In genomic region chr3:140499114-140499757, GRCh38 we compare ENCODE assay signal across 7 cellular contexts.
DNase-seq lines count a peak whose midpoint lies in the region; ATAC-seq and TF ChIP-seq lines count a peak whose summit lies in the region.

No MANE protein-coding gene starts in this region.

- peaks cover 25% of the 10 kb centered on the region; the same call in 1 of the 2 replicates for H3K27me3 ChIP-seq in HCT116 (ENCODE audit: insufficient read depth, low read length)

- H3K4me1 Mint-ChIP-seq in progenitor cell of endocrine pancreas (ENCODE audit: low read depth) (no peaks in the 10 kb centered on the region), endothelial cell (ENCODE audit: unreplicated experiment) (no peaks in the 10 kb centered on the region)
- H3K4me1 Mint-ChIP-seq in T-helper 2 cell treated with Interferon-gamma antibody and Interleukin-4, amounts not matched to agents 5 μg/mL and 100 μg/mL, for 36 hours (ENCODE audit: low read depth): no peaks in the 10 kb centered on the region
- no peaks in the 10 kb centered on the region for H3K4me1 Mint-ChIP-seq in activated CD4-positive, alpha-beta memory T cell treated with anti-CD3 and anti-CD28 coated beads, Interleukin-2, amount 10 ng/mL, durations not matched to agents 7 days and 5 days

- H3K4me3 ChIP-seq in HCT116 (replicated peaks in 1 of 2; ENCODE audit: low read depth in 1 of 2, low read length in 2 of 2): no peak overlapping the region
- no peak overlapping the region for H3K4me3 ChIP-seq in epithelial cell of esophagus (ENCODE audit: low read length)

- H2AFZ ChIP-seq in HCT116 (ENCODE audit: low read depth, low read length, poor library complexity, severe bottlenecking): no peak overlapping the region

- no peak overlapping the region for H3K27ac ChIP-seq in HCT116 (ENCODE audit: low read depth, low read length)

- no peaks in the 10 kb centered on the region for H4K20me1 ChIP-seq in HCT116 (ENCODE audit: insufficient read depth)

- H3K4me2 ChIP-seq in HCT116 (ENCODE audit: low read length): no peak overlapping the region

- POLR2A ChIA-PET in HCT116 (lab: Charles Lee): no interaction called here
- POLR2A ChIA-PET in activated CD4-positive, alpha-beta memory T cell treated with anti-CD3 and anti-CD28 coated beads, Interleukin-2, amount 10 ng/mL, durations not matched to agents 7 days and 5 days (lab: Charles Lee): no interaction called here

- no peak for TF ChIP-seq POLR2A in HCT116 (IDR thresholded peaks at IDR 0.05; ENCODE audit: borderline replicate concordance, extremely low read depth, insufficient read depth, insufficient read length)

- H3K27ac Mint-ChIP-seq in progenitor cell of endocrine pancreas: no peak overlapping the region
- H3K27ac Mint-ChIP-seq in T-helper 2 cell treated with Interferon-gamma antibody and Interleukin-4, amounts not matched to agents 5 μg/mL and 100 μg/mL, for 36 hours: no peak overlapping the region
- H3K27ac Mint-ChIP-seq in activated CD4-positive, alpha-beta memory T cell treated with anti-CD3 and anti-CD28 coated beads, Interleukin-2, amount 10 ng/mL, durations not matched to agents 7 days and 5 days: no peak overlapping the region
- no peak overlapping the region for H3K27ac Mint-ChIP-seq in endothelial cell (ENCODE audit: unreplicated experiment)

- H3K27me3 Mint-ChIP-seq in progenitor cell of endocrine pancreas (peaks cover 7% of the 10 kb centered on the region), endothelial cell (ENCODE audit: unreplicated experiment) (no peaks in the 10 kb centered on the region)
- no peaks in the 10 kb centered on the region for H3K27me3 Mint-ChIP-seq in T-helper 2 cell treated with Interferon-gamma antibody and Interleukin-4, amounts not matched to agents 5 μg/mL and 100 μg/mL, for 36 hours (ENCODE audit: low read depth)
- no peaks in the 10 kb centered on the region for H3K27me3 Mint-ChIP-seq in activated CD4-positive, alpha-beta memory T cell treated with anti-CD3 and anti-CD28 coated beads, Interleukin-2, amount 10 ng/mL, durations not matched to agents 7 days and 5 days

- intact Hi-C loops in HCT116 (cut with micrococcal nuclease): loop anchor here (1.0 kb wide), 1 partner anchor 372 kb away; no protein-coding TSS in a partner anchor

- no peak overlapping the region for H3K9ac ChIP-seq in HCT116 (ENCODE audit: low read length)

- no peaks in the 10 kb centered on the region for H3K9me3 ChIP-seq in HCT116 (ENCODE audit: control insufficient read depth in 1 of 2, insufficient read depth in 1 of 2, low read depth in 1 of 2, low read length in 2 of 2)

- CTCF ChIA-PET in HCT116 (lab: Charles Lee): interaction anchor here (0.6 kb wide), 1 partner anchor 9 kb away, joined by 3 read pairs; no protein-coding TSS in a partner anchor
- CTCF ChIA-PET in activated CD4-positive, alpha-beta memory T cell treated with anti-CD3 and anti-CD28 coated beads, Interleukin-2, amount 10 ng/mL, durations not matched to agents 7 days and 5 days (lab: Charles Lee): no interaction called here

- H3K9me3 Mint-ChIP-seq in progenitor cell of endocrine pancreas (ENCODE audit: low read depth) (no peaks in the 10 kb centered on the region), endothelial cell (ENCODE audit: unreplicated experiment) (no peaks in the 10 kb centered on the region)
- no peaks in the 10 kb centered on the region for H3K9me3 Mint-ChIP-seq in T-helper 2 cell treated with Interferon-gamma antibody and Interleukin-4, amounts not matched to agents 5 μg/mL and 100 μg/mL, for 36 hours
- no peaks in the 10 kb centered on the region for H3K9me3 Mint-ChIP-seq in activated CD4-positive, alpha-beta memory T cell treated with anti-CD3 and anti-CD28 coated beads, Interleukin-2, amount 10 ng/mL, durations not matched to agents 7 days and 5 days

- peak; percentile 60; the same call in 1 of the 2 replicates for ATAC-seq in HCT116

- no peaks in the 10 kb centered on the region for H3K36me3 Mint-ChIP-seq in progenitor cell of endocrine pancreas (ENCODE audit: insufficient read depth)
- no peaks in the 10 kb centered on the region for H3K36me3 Mint-ChIP-seq in T-helper 2 cell treated with Interferon-gamma antibody and Interleukin-4, amounts not matched to agents 5 μg/mL and 100 μg/mL, for 36 hours (ENCODE audit: low read depth)
- H3K36me3 Mint-ChIP-seq in activated CD4-positive, alpha-beta memory T cell treated with anti-CD3 and anti-CD28 coated beads, Interleukin-2, amount 10 ng/mL, durations not matched to agents 7 days and 5 days (ENCODE audit: low read depth): no peaks in the 10 kb centered on the region
- no peaks in the 10 kb centered on the region for H3K36me3 Mint-ChIP-seq in endothelial cell (ENCODE audit: low read depth, unreplicated experiment)

- RAD21 ChIA-PET in HCT116 (lab: Charles Lee; ENCODE audit: low non-redundant PET in 1 of 2, low total read pairs in 2 of 2, uncharacterized antibody in 2 of 2, unreplicated experiment in 2 of 2): no interaction called here

- H3K4me1 ChIP-seq in HCT116 (ENCODE audit: control insufficient read depth in 1 of 2, insufficient read depth in 2 of 2, low read length in 2 of 2): no peaks in the 10 kb centered on the region

- BruUV-seq in HCT116 (replicated peaks; lab: Mats Ljungman, UMichigan): no TSS peak

- no peaks in the 10 kb centered on the region for H3K79me2 ChIP-seq in HCT116 (ENCODE audit: insufficient read depth, low read length)

- H3K4me3 Mint-ChIP-seq in progenitor cell of endocrine pancreas (ENCODE audit: low read depth) (no peak overlapping the region), endothelial cell (ENCODE audit: unreplicated experiment) (no peak overlapping the region)
- no peak overlapping the region for H3K4me3 Mint-ChIP-seq in T-helper 2 cell treated with Interferon-gamma antibody and Interleukin-4, amounts not matched to agents 5 μg/mL and 100 μg/mL, for 36 hours
- H3K4me3 Mint-ChIP-seq in activated CD4-positive, alpha-beta memory T cell treated with anti-CD3 and anti-CD28 coated beads, Interleukin-2, amount 10 ng/mL, durations not matched to agents 7 days and 5 days: no peak overlapping the region

- no peaks in the 10 kb centered on the region for H3K9me2 ChIP-seq in HCT116 (ENCODE audit: insufficient read depth)

- H3K36me3 ChIP-seq in HCT116 (ENCODE audit: control insufficient read depth in 1 of 2, insufficient read depth in 2 of 2, low read length in 2 of 2): no peaks in the 10 kb centered on the region

- no peak for DNase-seq in HCT116 (ENCODE audit: low read depth, low spot score)
- DNase-seq in NCI-H69 (lab: John Stamatoyannopoulos, UW): peak; percentile 71
- DNase-seq in epithelial cell of esophagus (ENCODE audit: low read depth): peak; percentile 55
- DNase-seq in progenitor cell of endocrine pancreas (ENCODE audit: low spot score, unreplicated experiment): no peak
- DNase-seq in T-helper 2 cell treated with Interferon-gamma antibody and Interleukin-4, amounts not matched to agents 5 μg/mL and 100 μg/mL, for 36 hours (ENCODE audit: low spot score): no peak
- DNase-seq in activated CD4-positive, alpha-beta memory T cell treated with anti-CD3 and anti-CD28 coated beads, Interleukin-2, amount 10 ng/mL, durations not matched to agents 7 days and 5 days: no peak
- DNase-seq in endothelial cell (ENCODE audit: low spot score): no peak

- TF ChIP-seq RAD21 in HCT116 (IDR thresholded peaks at IDR 0.05; ENCODE audit: low read depth): peak; percentile 51

- peak; percentile 3 to 41 (median 19); a peak in 2 of 6 replicates for TF ChIP-seq CTCF in HCT116 (IDR thresholded peaks at IDR 0.05 in 2 of 3, conservative IDR thresholded peaks at IDR 0.05 in 1 of 3; ENCODE audit: borderline replicate concordance in 1 of 3, insufficient read depth in 1 of 3, low read depth in 2 of 3, low read length in 2 of 3)
- peak; percentile 52 for TF ChIP-seq CTCF in epithelial cell of esophagus (IDR thresholded peaks at IDR 0.05; ENCODE audit: insufficient read depth, low read depth, low read length, missing control alignments)
- TF ChIP-seq CTCF in progenitor cell of endocrine pancreas (IDR thresholded peaks at IDR 0.05; ENCODE audit: unreplicated experiment): peak; percentile 53
- no peak for TF ChIP-seq CTCF in endothelial cell (IDR thresholded peaks at IDR 0.05; ENCODE audit: unreplicated experiment)

TF ChIP-seq in HCT116, 20 proteins besides CTCF, POLR2A, EP300 and RAD21 (continues in another document):
- TF ChIP-seq ZBTB33 (IDR thresholded peaks at IDR 0.05; ENCODE audit: extremely low read depth, insufficient replicate concordance, low read length) (no peak), SP1 (IDR thresholded peaks at IDR 0.05; ENCODE audit: low read depth) (no peak), EZH2phosphoT487 (IDR thresholded peaks at IDR 0.05; ENCODE audit: borderline replicate concordance) (no peak), TCF7L2 (IDR thresholded peaks at IDR 0.05; ENCODE audit: borderline replicate concordance, extremely low read depth, insufficient read depth, insufficient read length) (no peak), ELF1 (IDR thresholded peaks at IDR 0.05; ENCODE audit: borderline replicate concordance, low read depth) (no peak), ZFX (IDR thresholded peaks at IDR 0.05) (no peak), ZNF274 (IDR thresholded peaks at IDR 0.05; ENCODE audit: low read depth, low read length) (no peak), YY1 (IDR thresholded peaks at IDR 0.05; ENCODE audit: extremely low read depth, insufficient replicate concordance, low read depth, low read length) (no peak), FOSL1 (IDR thresholded peaks at IDR 0.05; ENCODE audit: low read depth) (no peak), MAX (IDR thresholded peaks at IDR 0.05) (no peak), CEBPB (IDR thresholded peaks at IDR 0.05; ENCODE audit: low read depth) (no peak), EGR1 (IDR thresholded peaks at IDR 0.05; ENCODE audit: low read depth) (no peak), SIN3A (IDR thresholded peaks at IDR 0.05; ENCODE audit: low read depth) (no peak)

Comparison
In these comparisons a context has a peak if more than half of its experiments do, and no peak if none do; other contexts are left out.
1. DNase-seq: peak in NCI-H69 (single experiment) and epithelial cell of esophagus (single experiment); none in HCT116 (single experiment), progenitor cell of endocrine pancreas (single experiment), T-helper 2 cell treated with Interferon-gamma antibody and Interleukin-4, amounts not matched to agents 5 μg/mL and 100 μg/mL, for 36 hours (single experiment), activated CD4-positive, alpha-beta memory T cell treated with anti-CD3 and anti-CD28 coated beads, Interleukin-2, amount 10 ng/mL, durations not matched to agents 7 days and 5 days (single experiment) and endothelial cell (single experiment).